In the genomic region with DNA sequence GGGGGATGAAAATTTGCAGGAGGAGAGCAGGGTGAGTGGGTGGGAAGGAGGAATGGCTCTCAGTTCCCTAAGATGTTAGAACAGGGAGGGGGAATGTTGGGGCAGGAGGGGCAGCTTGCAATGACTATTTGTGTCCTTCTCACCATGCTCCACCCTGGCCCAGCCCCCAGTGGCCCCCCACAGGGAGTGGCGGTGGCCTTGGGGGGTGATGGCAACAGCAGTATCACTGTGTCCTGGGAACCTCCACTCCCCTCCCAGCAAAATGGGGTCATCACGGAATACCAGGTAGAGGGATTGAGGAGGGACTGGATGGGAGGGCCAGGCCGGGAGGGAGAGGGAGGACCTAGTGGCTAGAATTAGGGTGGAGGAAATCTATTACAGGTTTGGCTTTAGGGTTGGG, we compare ENCODE assay signal across 9 cellular contexts. TPM values are rescaled to one million over a fixed set of nuclear protein-coding genes. Genes with fewer than 3 reads are reported as not detected.
DNase-seq lines count a peak whose midpoint lies in the region; ATAC-seq and TF ChIP-seq lines count a peak whose summit lies in the region.
"Had no signal": no experiment of that assay in that cellular context is flagged by ENCODE, and none has a peak within 500 bp of the region (broad histone marks: within the 10 kb centered on the region; RNA-seq: fewer than 3 reads in every experiment).

No MANE protein-coding gene starts in this region.

- H3K27ac Mint-ChIP-seq in activated T-cell treated with anti-CD3 and anti-CD28 coated beads, Interleukin-2, amount 50 U/mL, for 24 hours: no peak overlapping the region
- H3K27ac Mint-ChIP-seq in activated CD8-positive, alpha-beta T cell treated with anti-CD3 and anti-CD28 coated beads, Interleukin-2, amount 10 ng/mL, durations not matched to agents 7 days and 5 days: no peak overlapping the region

- intact Hi-C loops in stomach (cut with DNase I; ENCODE audit: low total_unique reads): no loop called here

- no peak for TF ChIP-seq CTCF in stomach (IDR thresholded peaks at IDR 0.05)

- H3K36me3 Mint-ChIP-seq in activated T-cell treated with anti-CD3 and anti-CD28 coated beads, Interleukin-2, amount 50 U/mL, for 24 hours (ENCODE audit: low read depth): no peaks in the 10 kb centered on the region
- H3K36me3 Mint-ChIP-seq in activated CD8-positive, alpha-beta T cell treated with anti-CD3 and anti-CD28 coated beads, Interleukin-2, amount 10 ng/mL, durations not matched to agents 7 days and 5 days (ENCODE audit: low read depth): no peaks in the 10 kb centered on the region

- H3K27me3 ChIP-seq in iPS-15b (ENCODE audit: control insufficient read depth, insufficient read depth, low read length) (peaks cover 66% of the 10 kb centered on the region), stomach (peaks cover 0 to 61% (median 27%) of the 10 kb centered on the region in 3 donors)

- peak overlapping the region; percentile 27 for H3K4me3 Mint-ChIP-seq in activated T-cell treated with anti-CD3 and anti-CD28 coated beads, Interleukin-2, amount 50 U/mL, for 24 hours
- peak overlapping the region; percentile 67 for H3K4me3 Mint-ChIP-seq in activated CD8-positive, alpha-beta T cell treated with anti-CD3 and anti-CD28 coated beads, Interleukin-2, amount 10 ng/mL, durations not matched to agents 7 days and 5 days

- no peak for TF ChIP-seq POLR2A in stomach (IDR thresholded peaks at IDR 0.05)

- no peak overlapping the region for H3K9ac ChIP-seq in iPS-15b (ENCODE audit: low read depth, low read length)

- POLR2A ChIA-PET in activated CD8-positive, alpha-beta T cell treated with anti-CD3 and anti-CD28 coated beads, Interleukin-2, amount 10 ng/mL, durations not matched to agents 7 days and 5 days (lab: Charles Lee): no interaction called here

- CTCF ChIA-PET in activated CD8-positive, alpha-beta T cell treated with anti-CD3 and anti-CD28 coated beads, Interleukin-2, amount 10 ng/mL, durations not matched to agents 7 days and 5 days (lab: Charles Lee): interaction anchor here (0.9 to 2.1 kb wide), 11 partner anchors 9 to 237 kb away, joined by 3 to 17 read pairs (median 7); a partner anchor contains a TSS

- H3K9me3 Mint-ChIP-seq in activated T-cell treated with anti-CD3 and anti-CD28 coated beads, Interleukin-2, amount 50 U/mL, for 24 hours: no peaks in the 10 kb centered on the region
- H3K9me3 Mint-ChIP-seq in activated CD8-positive, alpha-beta T cell treated with anti-CD3 and anti-CD28 coated beads, Interleukin-2, amount 10 ng/mL, durations not matched to agents 7 days and 5 days (ENCODE audit: insufficient read depth): no peaks in the 10 kb centered on the region

- no peak for TF ChIP-seq EP300 in stomach (IDR thresholded peaks at IDR 0.05)

- DNase-seq in activated T-cell treated with anti-CD3 and anti-CD28 coated beads, Interleukin-2, amount 50 U/mL, for 24 hours: no peak
- DNase-seq in activated T-cell treated with anti-CD3 and anti-CD28 coated beads, Interleukin-2, amount 50 U/mL, for 1 hour: no peak
- DNase-seq in activated CD8-positive, alpha-beta T cell treated with anti-CD3 and anti-CD28 coated beads, Interleukin-2, amount 10 ng/mL, durations not matched to agents 7 days and 5 days: no peak
- DNase-seq in stomach (no peak), cerebellar nuclear complex (lab: John Stamatoyannopoulos, UW) (no peak), NCI-H2029 (lab: John Stamatoyannopoulos, UW) (no peak)
- DNase-seq: central memory CD4-positive, alpha-beta T cell had no signal

- 51 to 65% (median 57%) methylated on average over 3 of the region's 3 CpGs for WGBS in stomach, 5 donors

- H3K36me3 ChIP-seq in iPS-15b (ENCODE audit: control insufficient read depth, insufficient read depth, low read length): no peaks in the 10 kb centered on the region
- no peaks in the 10 kb centered on the region for H3K36me3 ChIP-seq in stomach

- peaks cover 54% of the 10 kb centered on the region for H3K27me3 Mint-ChIP-seq in activated T-cell treated with anti-CD3 and anti-CD28 coated beads, Interleukin-2, amount 50 U/mL, for 24 hours
- peaks cover 47% of the 10 kb centered on the region for H3K27me3 Mint-ChIP-seq in activated CD8-positive, alpha-beta T cell treated with anti-CD3 and anti-CD28 coated beads, Interleukin-2, amount 10 ng/mL, durations not matched to agents 7 days and 5 days (ENCODE audit: low read depth)

- peak overlapping the region in 1 of 5 donors; percentile 89 for H3K27ac ChIP-seq in stomach

- H3K4me1 ChIP-seq in iPS-15b (ENCODE audit: control insufficient read depth, insufficient read depth, low read length): peaks cover 4% of the 10 kb centered on the region
- peaks cover 14 to 24% (median 22%) of the 10 kb centered on the region in 4 donors for H3K4me1 ChIP-seq in stomach

- H3K9me3 ChIP-seq in iPS-15b (ENCODE audit: control insufficient read depth, insufficient read depth, low read length) (no peaks in the 10 kb centered on the region), stomach (no peaks in the 10 kb centered on the region)

- H3K4me3 ChIP-seq in iPS-15b (ENCODE audit: low read depth, low read length) (peak overlapping the region; percentile 79), stomach (peak overlapping the region in 3 of 4 donors; percentile 58 to 75 (median 69))

- peaks cover 25% of the 10 kb centered on the region for H3K4me1 Mint-ChIP-seq in activated T-cell treated with anti-CD3 and anti-CD28 coated beads, Interleukin-2, amount 50 U/mL, for 24 hours (ENCODE audit: low read depth)
- peaks cover 24% of the 10 kb centered on the region for H3K4me1 Mint-ChIP-seq in activated CD8-positive, alpha-beta T cell treated with anti-CD3 and anti-CD28 coated beads, Interleukin-2, amount 10 ng/mL, durations not matched to agents 7 days and 5 days (ENCODE audit: low read depth)

- ATAC-seq in activated CD8-positive, alpha-beta T cell treated with anti-CD3 and anti-CD28 coated beads, Interleukin-2, amount 10 ng/mL, durations not matched to agents 7 days and 5 days: no peak
- ATAC-seq in GM19463 (IDR thresholded peaks at IDR 0.05; ENCODE audit: unreplicated experiment): no peak

RNA-seq across cellular contexts. Expression of a gene that starts 10.2 kb away (rescaled TPM):
- 10 to 100 TPM in 1 of 2 experiments, 1 to 10 TPM in 1; 9.4 to 10.5 TPM for total RNA-seq in activated CD8-positive, alpha-beta T cell treated with anti-CD3 and anti-CD28 coated beads, Interleukin-2, amount 10 ng/mL, durations not matched to agents 7 days and 5 days
- 10 to 100 TPM in 2 of 5 donors, 1 to 10 TPM in 2, not detected in 1; 1.7 to 39.1 (median 14.8) TPM for total RNA-seq in stomach
- polyA plus RNA-seq in stomach: 10 to 100 TPM in 1 of 3 donors, 1 to 10 TPM in 2; 2.4 to 14.2 (median 4.8) TPM

RNA-seq across cellular contexts. Expression of a gene that starts 22.3 kb away (rescaled TPM):
- total RNA-seq in activated CD8-positive, alpha-beta T cell treated with anti-CD3 and anti-CD28 coated beads, Interleukin-2, amount 10 ng/mL, durations not matched to agents 7 days and 5 days: under 1 TPM in 1 of 2 experiments, not detected in 1; 0.05 TPM
- total RNA-seq in stomach: 10 to 100 TPM in 3 of 5 donors, 1 to 10 TPM in 2; 1.8 to 49.6 (median 12.1) TPM
- 1 to 10 TPM; 2.0 to 2.7 (median 2.6) TPM for polyA plus RNA-seq in stomach

RNA-seq across cellular contexts. Expression of a gene that starts 43.6 kb away (rescaled TPM):
- not detected for total RNA-seq in activated CD8-positive, alpha-beta T cell treated with anti-CD3 and anti-CD28 coated beads, Interleukin-2, amount 10 ng/mL, durations not matched to agents 7 days and 5 days
- not detected for total RNA-seq in stomach
- polyA plus RNA-seq in stomach: not detected
